ENCODE assay signal across 11 cellular contexts in the genomic region with DNA sequence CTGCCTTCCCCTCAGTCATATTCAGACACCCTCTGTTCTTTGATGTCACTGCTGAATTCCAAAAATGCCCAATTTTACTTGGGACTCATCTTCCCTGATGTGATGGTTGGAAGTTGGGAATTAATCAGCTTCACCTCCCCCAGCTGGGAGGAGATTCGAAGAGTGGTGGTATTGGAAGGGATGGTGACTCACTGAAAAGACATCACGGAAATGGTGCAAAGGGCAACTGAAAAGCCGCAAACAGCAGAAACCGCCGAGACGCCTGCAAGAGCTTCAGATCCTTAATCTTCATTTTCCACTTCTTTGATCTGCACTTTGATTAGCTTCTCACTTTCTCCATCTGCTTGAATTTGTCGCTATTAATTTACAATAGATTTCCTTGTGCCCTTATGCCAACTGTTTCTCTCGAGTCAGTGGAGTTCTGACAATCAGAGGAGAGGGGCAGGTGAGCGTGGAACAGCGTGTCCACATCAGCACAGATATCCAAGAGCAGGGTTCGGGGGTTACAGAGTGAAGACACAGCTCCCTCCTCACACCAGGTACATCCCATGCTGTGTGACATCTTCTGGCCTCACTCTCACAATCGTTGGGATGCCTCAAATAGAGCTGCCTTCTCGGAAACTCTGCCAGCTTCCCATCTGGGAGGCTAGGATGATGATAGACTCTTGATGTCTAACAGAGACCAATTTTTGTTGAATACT.
DNase-seq lines count a peak whose midpoint lies in the region; ATAC-seq lines count a peak whose summit lies in the region.
"Had no signal": no experiment of that assay in that cellular context is flagged by ENCODE, and none has a peak within 500 bp of the region (broad histone marks: within the 10 kb centered on the region; RNA-seq: fewer than 3 reads in every experiment).

No MANE protein-coding gene starts in this region.

- H3K27me3 Mint-ChIP-seq in T-helper 17 cell: no peaks in the 10 kb centered on the region
- H3K27me3 Mint-ChIP-seq: activated naive CD8-positive, alpha-beta T cell had no signal

- no peak overlapping the region; the same call in 1 of the 2 replicates for H3K4me3 ChIP-seq in Jurkat, Clone E6-1 (ENCODE audit: low read length)
- H3K4me3 ChIP-seq: thoracic aorta had no signal

- no peaks in the 10 kb centered on the region for H3K4me1 Mint-ChIP-seq in T-helper 17 cell

- peak; percentile 11 for DNase-seq in SIG-M5 treated with dmso at 0.1 percent for 504 hours (lab: John Stamatoyannopoulos, UW; ENCODE audit: unreplicated experiment)
- no peak for DNase-seq in SIG-M5 (lab: John Stamatoyannopoulos, UW)
- peak; percentile 89 for DNase-seq in Jurkat, Clone E6-1 (ENCODE audit: low read depth, low spot score)
- no peak for DNase-seq in T-helper 17 cell
- DNase-seq in iris pigment epithelial cell (ENCODE audit: low read depth): peak; percentile 21
- no peak for DNase-seq in cortex of kidney (lab: John Stamatoyannopoulos, UW)
- no peak for DNase-seq in NCI-H2081 (lab: John Stamatoyannopoulos, UW)
- DNase-seq: NCI-H2029 treated with DMSO at 0.1 percent for 48 hours had no signal

- no peaks in the 10 kb centered on the region for H3K36me3 Mint-ChIP-seq in T-helper 17 cell (ENCODE audit: low read depth)

- no peaks in the 10 kb centered on the region for H3K9me3 ChIP-seq in T-helper 17 cell (ENCODE audit: control insufficient read depth, low read length, poor library complexity, severe bottlenecking)
- H3K9me3 ChIP-seq: thoracic aorta had no signal

- peak; percentile 33 for ATAC-seq in T-helper 17 cell
- ATAC-seq in GM18502 (IDR thresholded peaks at IDR 0.05; ENCODE audit: poor library complexity, unreplicated experiment): no peak

- H3K4me3 Mint-ChIP-seq in T-helper 17 cell: peak overlapping the region; percentile 15
- H3K4me3 Mint-ChIP-seq: activated naive CD8-positive, alpha-beta T cell had no signal

- no peak overlapping the region for H3K27ac Mint-ChIP-seq in T-helper 17 cell
- H3K27ac Mint-ChIP-seq: activated naive CD8-positive, alpha-beta T cell had no signal

Comparison
In these comparisons a context has a peak if more than half of its experiments do, and no peak if none do; other contexts are left out.
1. DNase-seq: peak in SIG-M5 treated with dmso at 0.1 percent for 504 hours (single experiment), Jurkat, Clone E6-1 (single experiment) and iris pigment epithelial cell (single experiment); none in SIG-M5 (single experiment), T-helper 17 cell (0 of 3), cortex of kidney (single experiment) and NCI-H2081 (0 of 2).